ENCODE assay signal across 25 cellular contexts in the genomic region with DNA sequence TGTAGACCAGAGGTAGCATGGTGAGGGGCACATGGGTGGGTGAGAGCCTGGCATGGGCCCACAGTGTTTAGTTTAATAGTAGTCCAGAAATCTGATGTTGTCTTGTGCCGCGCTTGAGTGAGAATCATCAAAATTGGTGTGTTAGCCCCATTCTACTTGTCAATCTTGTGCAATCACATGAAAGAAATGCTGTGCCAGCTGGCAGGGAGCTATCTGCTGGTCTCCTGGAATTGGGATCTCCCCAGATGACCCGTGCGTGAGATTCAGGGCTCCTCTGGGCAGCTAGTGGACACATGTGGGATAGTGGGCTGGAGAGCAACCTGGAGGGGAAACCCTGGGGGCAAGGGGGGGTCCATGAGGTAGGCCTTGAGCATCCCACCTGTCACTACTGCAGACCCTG. TPM values are rescaled to one million over a fixed set of nuclear protein-coding genes. Genes with fewer than 3 reads are reported as not detected.
A peak's percentile ranks its signal among the peaks of the same experiment; 100 is the strongest.
DNase-seq lines count a peak whose midpoint lies in the region; ATAC-seq, FAIRE-seq and TF ChIP-seq lines count a peak whose summit lies in the region.
"Had no signal": no experiment of that assay in that cellular context is flagged by ENCODE, and none has a peak within 500 bp of the region (broad histone marks: within the 10 kb centered on the region; RNA-seq: fewer than 3 reads in every experiment).

No MANE protein-coding gene starts in this region.

- no peak for FAIRE-seq in HepG2 (lab: Jason Lieb, UNC)
- FAIRE-seq: A204.1, GM12878, GM12892, GM18507 had no signal

- H3K27me3 Mint-ChIP-seq in CD8-positive, alpha-beta memory T cell: peaks cover 1 to 12% of the 10 kb centered on the region in 2 donors
- H3K27me3 Mint-ChIP-seq in effector memory CD8-positive, alpha-beta T cell: peaks cover 20 to 42% of the 10 kb centered on the region in 2 donors
- H3K27me3 Mint-ChIP-seq: CD4-positive, alpha-beta T cell had no signal

- no peak overlapping the region for H3K9ac ChIP-seq in HepG2 (ENCODE audit: insufficient read depth, low read depth, low read length)
- H3K9ac ChIP-seq: BLaER1 treated with 17β-estradiol and CSF1 and Interleukin-3, amounts not matched to agents 10 nM and 100 nM had no signal

- H3K27ac ChIP-seq in HepG2 (ENCODE audit: extremely low read length, insufficient read depth, low read length) (no peak overlapping the region), right lobe of liver (no peak overlapping the region), temporal lobe (ENCODE audit: low read depth, low read length) (peak overlapping the region; percentile 7)
- no peak overlapping the region for H3K27ac ChIP-seq in CD8-positive, alpha-beta memory T cell (ENCODE audit: low read depth, low read length)
- H3K27ac ChIP-seq: BLaER1 treated with 17β-estradiol and CSF1 and Interleukin-3, amounts not matched to agents 10 nM and 100 nM; C4-2B had no signal

- POLR2A ChIA-PET in HepG2 (lab: Yijun Ruan, JAX): interaction anchor here (1.4 kb wide), 1 partner anchor 43 kb away, joined by 4 read pairs; the partner anchor contains the start of gene ZFP64
- POLR2A ChIA-PET in CD8-positive, alpha-beta memory T cell (lab: Charles Lee): no interaction called here

- TF ChIP-seq EP300 in HepG2 (IDR thresholded peaks at IDR 0.05; ENCODE audit: low read depth in 2 of 2, low read length in 2 of 2) (no peak), HepG2 (CRISPR knock-in tag; IDR thresholded peaks at IDR 0.05; ENCODE audit: borderline replicate concordance) (no peak)

- H3K9me3 ChIP-seq in HepG2 (ENCODE audit: low read length): peaks cover 9% of the 10 kb centered on the region
- no peaks in the 10 kb centered on the region for H3K9me3 ChIP-seq in right lobe of liver
- no peaks in the 10 kb centered on the region for H3K9me3 ChIP-seq in CD8-positive, alpha-beta memory T cell (ENCODE audit: low read length)
- H3K9me3 ChIP-seq: BLaER1 treated with 17β-estradiol and CSF1 and Interleukin-3, amounts not matched to agents 10 nM and 100 nM had no signal

- in situ Hi-C loops in HepG2 (cut with HindIII; ENCODE audit: extremely low pct_ligation_motif_present, low pct_unique_long_range_greater_than_20kb): no loop called here
- in situ Hi-C loops in ACHN (cut with HindIII; ENCODE audit: low pct_ligation_motif_present, low pct_unique_long_range_greater_than_20kb, low sequenced_read_pairs): no loop called here

- no peak overlapping the region for H2AFZ ChIP-seq in HepG2 (ENCODE audit: low read length)

- H3K36me3 ChIP-seq in HepG2 (replicated peaks in 1 of 2; ENCODE audit: control insufficient read depth in 1 of 2, insufficient read depth in 2 of 2, low read length in 2 of 2): no peaks in the 10 kb centered on the region
- no peaks in the 10 kb centered on the region for H3K36me3 ChIP-seq in right lobe of liver
- H3K36me3 ChIP-seq in CD8-positive, alpha-beta memory T cell (ENCODE audit: insufficient read depth, low read length): no peaks in the 10 kb centered on the region
- H3K36me3 ChIP-seq: BLaER1 treated with 17β-estradiol and CSF1 and Interleukin-3, amounts not matched to agents 10 nM and 100 nM had no signal

- H3K27ac Mint-ChIP-seq in CD8-positive, alpha-beta memory T cell: no peak overlapping the region
- no peak overlapping the region for H3K27ac Mint-ChIP-seq in effector memory CD8-positive, alpha-beta T cell
- H3K27ac Mint-ChIP-seq: B cell; CD4-positive, alpha-beta T cell; CD8-positive, alpha-beta T cell had no signal

- H4K20me1 ChIP-seq in HepG2 (ENCODE audit: insufficient read depth, low read length): no peaks in the 10 kb centered on the region
- H4K20me1 ChIP-seq: BLaER1 treated with 17β-estradiol and CSF1 and Interleukin-3, amounts not matched to agents 10 nM and 100 nM had no signal

- no peaks in the 10 kb centered on the region for H3K4me1 Mint-ChIP-seq in CD8-positive, alpha-beta memory T cell
- H3K4me1 Mint-ChIP-seq in effector memory CD8-positive, alpha-beta T cell (ENCODE audit: low read depth in 2 of 2): no peaks in the 10 kb centered on the region
- H3K4me1 Mint-ChIP-seq: B cell had no signal

- TF ChIP-seq POLR2A in HepG2 (IDR thresholded peaks at IDR 0.05; ENCODE audit: insufficient read depth in 1 of 2, low read depth in 2 of 2, low read length in 2 of 2) (no peak), right lobe of liver (IDR thresholded peaks at IDR 0.05) (no peak)

- no peaks in the 10 kb centered on the region for H3K36me3 Mint-ChIP-seq in CD8-positive, alpha-beta memory T cell
- H3K36me3 Mint-ChIP-seq in effector memory CD8-positive, alpha-beta T cell (ENCODE audit: insufficient read depth): no peaks in the 10 kb centered on the region
- H3K36me3 Mint-ChIP-seq: CD8-positive, alpha-beta T cell had no signal

- peaks cover 49% of the 10 kb centered on the region for H3K4me1 ChIP-seq in HepG2 (ENCODE audit: insufficient read depth, low read length)
- peaks cover 0 to 27% (median 6%) of the 10 kb centered on the region in 4 donors for H3K4me1 ChIP-seq in right lobe of liver
- no peaks in the 10 kb centered on the region for H3K4me1 ChIP-seq in CD8-positive, alpha-beta memory T cell (ENCODE audit: insufficient read depth, low read length)

- no peak overlapping the region for H3K4me2 ChIP-seq in HepG2 (ENCODE audit: low read depth, low read length)
- H3K4me2 ChIP-seq: BLaER1 treated with 17β-estradiol and CSF1 and Interleukin-3, amounts not matched to agents 10 nM and 100 nM had no signal

- no TSS peak for BruUV-seq in HepG2 (replicated peaks; lab: Mats Ljungman, UMichigan)

- TF ChIP-seq CTCF in HepG2 (CRISPR knock-in tag; IDR thresholded peaks at IDR 0.05) (no peak), right lobe of liver (IDR thresholded peaks at IDR 0.05) (no peak)

- DNase-seq in HepG2 (ENCODE audit: low spot score) (no peak), right lobe of liver (peak; percentile 59 to 78 (median 71)), ACHN (no peak)
- no peak for DNase-seq in CD8-positive, alpha-beta memory T cell
- no peak for DNase-seq in effector memory CD8-positive, alpha-beta T cell
- DNase-seq: 8988T; AML-193; CD4-positive, alpha-beta T cell; CD8-positive, alpha-beta T cell; COR-L47; DMS 273 treated with DMSO at 0.1 percent for 48 hours; DMS153; DMS53; DMS79; DND-41; EL; GDM1 had no signal

- CTCF ChIA-PET in HepG2 (lab: Yijun Ruan, JAX; ENCODE audit: low intra/inter-chr PET ratio, low total read pairs): no interaction called here
- CTCF ChIA-PET in CD8-positive, alpha-beta memory T cell (lab: Charles Lee): interaction anchor here (1.1 kb wide), 1 partner anchor 77 kb away, joined by 3 read pairs; no protein-coding TSS in a partner anchor

- no peak overlapping the region for H3K4me3 Mint-ChIP-seq in CD8-positive, alpha-beta memory T cell
- no peak overlapping the region for H3K4me3 Mint-ChIP-seq in effector memory CD8-positive, alpha-beta T cell
- H3K4me3 Mint-ChIP-seq: B cell; CD4-positive, alpha-beta T cell; CD8-positive, alpha-beta T cell had no signal

- no peaks in the 10 kb centered on the region for H3K79me2 ChIP-seq in HepG2 (ENCODE audit: insufficient read depth, low read length)

- H3K27me3 ChIP-seq in HepG2 (ENCODE audit: control insufficient read depth in 1 of 2, insufficient read depth in 2 of 2, low read length in 2 of 2): no peaks in the 10 kb centered on the region
- no peaks in the 10 kb centered on the region for H3K27me3 ChIP-seq in right lobe of liver
- H3K27me3 ChIP-seq in CD8-positive, alpha-beta memory T cell (ENCODE audit: insufficient read depth, low read length, poor library complexity, severe bottlenecking): no peaks in the 10 kb centered on the region
- H3K27me3 ChIP-seq: BLaER1 treated with 17β-estradiol and CSF1 and Interleukin-3, amounts not matched to agents 10 nM and 100 nM had no signal

- TF ChIP-seq RAD21 in HepG2 (CRISPR knock-in tag; IDR thresholded peaks at IDR 0.05): no peak

- ATAC-seq in HepG2 (no peak), right lobe of liver (peak; percentile 59 to 78 (median 75))
- ATAC-seq in effector memory CD8-positive, alpha-beta T cell (replicated peaks): no peak
- ATAC-seq: CD8-positive, alpha-beta T cell; GM12878 had no signal

- WGBS in HepG2 (ENCODE audit: low lambda C conversion rate): 86% methylated on average over 4 of the region's 4 CpGs
- WGBS in right lobe of liver (ENCODE audit: insufficient coverage, low coverage, low lambda C conversion rate, missing lambda C conversion rate): 14% methylated on average over 2 of the region's 4 CpGs

- no peaks in the 10 kb centered on the region for H3K9me3 Mint-ChIP-seq in CD8-positive, alpha-beta memory T cell
- H3K9me3 Mint-ChIP-seq in effector memory CD8-positive, alpha-beta T cell: no peaks in the 10 kb centered on the region
- H3K9me3 Mint-ChIP-seq: CD4-positive, alpha-beta T cell; CD8-positive, alpha-beta T cell had no signal

- no peak overlapping the region for H3K4me3 ChIP-seq in HepG2 (replicated peaks in 1 of 3; ENCODE audit: insufficient read depth in 1 of 3, low read depth in 2 of 3, low read length in 3 of 3)
- no peak overlapping the region for H3K4me3 ChIP-seq in right lobe of liver
- no peak overlapping the region for H3K4me3 ChIP-seq in CD8-positive, alpha-beta memory T cell (ENCODE audit: low read length)
- H3K4me3 ChIP-seq: BLaER1 treated with 17β-estradiol and CSF1 and Interleukin-3, amounts not matched to agents 10 nM and 100 nM; GM12878 had no signal

- intact Hi-C loops in HepG2 (cut with micrococcal nuclease; ENCODE audit: unreplicated experiment): no loop called here
- intact Hi-C loops in right lobe of liver (cut with DNase I): no loop called here

RNA-seq across cellular contexts. Expression of gene ZFP64, which starts 43.5 kb away (rescaled TPM):
- total RNA-seq in HepG2 (2016; rRNA removed; fragmentation: Illumina TruSeq; extraction: Trizol) (12.0 and 13.3 TPM in 2 replicates), right lobe of liver (10 to 100 TPM in 1 of 6 experiments, 1 to 10 TPM in 5; 6.0 to 11.6 (median 7.2) TPM), temporal lobe (6.9 TPM)
- total RNA-seq in HepG2 (2016; cell fraction: cytosol; rRNA removed; fragmentation: Illumina TruSeq; extraction: Trizol; ENCODE audit: low read depth): 3.3 and 3.4 TPM in 2 replicates
- 12.0 TPM in 2 replicates for total RNA-seq in HepG2 (2016; cell fraction: insoluble cytoplasmic fraction; rRNA removed; fragmentation: Illumina TruSeq; extraction: Trizol)
- total RNA-seq in HepG2 (2016; cell fraction: membrane; rRNA removed; fragmentation: Illumina TruSeq; extraction: Trizol): 11.5 and 13.0 TPM in 2 replicates
- total RNA-seq in HepG2 (2016; cell fraction: nucleus; rRNA removed; fragmentation: Illumina TruSeq; extraction: Trizol): 9.1 and 11.2 TPM in 2 replicates
- polyA plus RNA-seq in HepG2 (2011; rRNA removed): 23.9 and 24.3 TPM in 2 replicates
- 20.8 and 23.4 TPM in 2 replicates for polyA plus RNA-seq in HepG2 (2011; cell fraction: cytosol; rRNA removed)
- polyA plus RNA-seq in HepG2 (2011; cell fraction: nucleus; rRNA removed): 15.8 and 16.2 TPM in 2 replicates
- polyA plus RNA-seq in HepG2 (2012): 11.6 and 14.7 TPM in 2 replicates
- 3.4 and 3.6 TPM in 2 replicates for polyA plus RNA-seq in HepG2 (2016; cell fraction: cytosol; fragmentation: Illumina TruSeq; extraction: Trizol; ENCODE audit: low read depth)
- polyA plus RNA-seq in HepG2 (2016; cell fraction: insoluble cytoplasmic fraction; fragmentation: Illumina TruSeq; extraction: Trizol; ENCODE audit: low read depth): 15.4 and 19.6 TPM in 2 replicates
- 9.9 and 10.7 TPM in 2 replicates for polyA plus RNA-seq in HepG2 (2016; cell fraction: membrane; fragmentation: Illumina TruSeq; extraction: Trizol; ENCODE audit: low read depth)
- 13.9 and 14.3 TPM in 2 replicates for polyA plus RNA-seq in HepG2 (2016; cell fraction: nucleus; fragmentation: Illumina TruSeq; extraction: Trizol; ENCODE audit: insufficient read depth, low read depth)
- 42.5 and 53.2 TPM in 2 replicates for polyA minus RNA-seq in HepG2 (2011; rRNA and poly(A)+ RNA removed; ENCODE audit: low replicate concordance)
- polyA minus RNA-seq in HepG2 (2011; cell fraction: cytosol; rRNA and poly(A)+ RNA removed): 15.9 and 17.9 TPM in 2 replicates
- polyA minus RNA-seq in HepG2 (2011; cell fraction: nucleus; rRNA and poly(A)+ RNA removed): 18.0 and 22.0 TPM in 2 replicates
- total RNA-seq in CD8-positive, alpha-beta memory T cell: 10 to 100 TPM; 11.6 to 11.9 TPM
- polyA plus RNA-seq in CD8-positive, alpha-beta memory T cell: 11.1 TPM

Comparison
In these comparisons a context has a peak if more than half of its experiments do, and no peak if none do; other contexts are left out.
1. ATAC-seq: peak in right lobe of liver (4 of 4); none in HepG2 (single experiment) and effector memory CD8-positive, alpha-beta T cell (single experiment).
2. DNase-seq: peak in right lobe of liver (3 of 3); none in HepG2 (single experiment), CD8-positive, alpha-beta memory T cell (0 of 5), ACHN (single experiment) and effector memory CD8-positive, alpha-beta T cell (0 of 3).